In genomic region chr6:33375143-33375649, GRCh38 we compare ENCODE assay signal across 8 cellular contexts. TPM values are rescaled to one million over a fixed set of nuclear protein-coding genes. Genes with fewer than 3 reads are reported as not detected.
DNase-seq lines count a peak whose midpoint lies in the region; ATAC-seq and TF ChIP-seq lines count a peak whose summit lies in the region.

No MANE protein-coding gene starts in this region.

- H3K27me3 Mint-ChIP-seq in activated T-helper 2 cell treated with anti-CD3 and anti-CD28 coated beads, Interferon-gamma antibody, Interleukin-2, Interleukin-4, amounts not matched to agents 10 μg/mL and 5 μg/mL and 100 μg/mL, durations not matched to agents 14 hours and 24 hours and 36 hours (ENCODE audit: low read depth) = no peaks in the 10 kb centered on the region

- 40% methylated on average over 9 of the region's 9 CpGs for WGBS in SK-N-SH (ENCODE audit: low lambda C conversion rate)
- 25 to 49% methylated on average over 9 of the region's 9 CpGs for WGBS in sigmoid colon, 2 donors

- no peaks in the 10 kb centered on the region for H3K9me3 Mint-ChIP-seq in activated T-helper 2 cell treated with anti-CD3 and anti-CD28 coated beads, Interferon-gamma antibody, Interleukin-2, Interleukin-4, amounts not matched to agents 10 μg/mL and 5 μg/mL and 100 μg/mL, durations not matched to agents 14 hours and 24 hours and 36 hours

- no peaks in the 10 kb centered on the region for H3K9me2 ChIP-seq in SK-N-SH

- peak overlapping the region; percentile 67; the same call in 1 of the 2 replicates for H2AFZ ChIP-seq in SK-N-SH (ENCODE audit: low read depth)

- TF ChIP-seq RAD21 in SK-N-SH (IDR thresholded peaks at IDR 0.05; ENCODE audit: low read length) = no peak

- H3K36me3 Mint-ChIP-seq in activated T-helper 2 cell treated with anti-CD3 and anti-CD28 coated beads, Interferon-gamma antibody, Interleukin-2, Interleukin-4, amounts not matched to agents 10 μg/mL and 5 μg/mL and 100 μg/mL, durations not matched to agents 14 hours and 24 hours and 36 hours (ENCODE audit: low read depth) = no peaks in the 10 kb centered on the region

- no peak overlapping the region for H3K27ac Mint-ChIP-seq in activated T-helper 2 cell treated with anti-CD3 and anti-CD28 coated beads, Interferon-gamma antibody, Interleukin-2, Interleukin-4, amounts not matched to agents 10 μg/mL and 5 μg/mL and 100 μg/mL, durations not matched to agents 14 hours and 24 hours and 36 hours

- no peaks in the 10 kb centered on the region for H3F3A ChIP-seq in SK-N-SH (replicated peaks; ENCODE audit: insufficient read depth)

- ATAC-seq in foreskin keratinocyte = peak; percentile 39
- ATAC-seq in GM18502 (IDR thresholded peaks at IDR 0.05; ENCODE audit: poor library complexity, unreplicated experiment) = no peak

- POLR2A ChIA-PET in SK-N-SH (lab: Yijun Ruan, JAX) = interaction anchor here (0.6 to 0.9 kb wide), 2 partner anchors 52 to 404 kb away, joined by 3 read pairs; no protein-coding TSS in a partner anchor

- TF ChIP-seq CTCF in SK-N-SH (IDR thresholded peaks at IDR 0.05) = no peak
- no peak for TF ChIP-seq CTCF in foreskin keratinocyte (conservative IDR thresholded peaks at IDR 0.05)
- no peak for TF ChIP-seq CTCF in sigmoid colon (IDR thresholded peaks at IDR 0.05)

- H3K27ac ChIP-seq in SK-N-SH (ENCODE audit: low read depth in 2 of 2, low read length in 1 of 2) (peak overlapping the region in 1 of 2 experiments; percentile 35; a peak in 1 of 4 replicates), foreskin keratinocyte (peak overlapping the region; percentile 61), sigmoid colon (peak overlapping the region; percentile 60 to 72 (median 68))

- H3K79me2 ChIP-seq in SK-N-SH (ENCODE audit: insufficient read depth) = no peaks in the 10 kb centered on the region

- TF ChIP-seq POLR2A in sigmoid colon (IDR thresholded peaks at IDR 0.05) = no peak

- no peaks in the 10 kb centered on the region for H3K9me3 ChIP-seq in SK-N-SH
- H3K9me3 ChIP-seq in sigmoid colon = no peaks in the 10 kb centered on the region

- TF ChIP-seq EP300 in SK-N-SH (IDR thresholded peaks at IDR 0.05; ENCODE audit: borderline replicate concordance in 1 of 2, low read depth in 1 of 2, low read length in 1 of 2) (no peak), sigmoid colon (IDR thresholded peaks at IDR 0.05) (no peak)

- DNase-seq in GM04503 (ENCODE audit: low read depth) = peak; percentile 71
- DNase-seq in SK-N-SH = peak; percentile 63
- peak in 1 of 2 donors; percentile 71 for DNase-seq in foreskin keratinocyte
- peak; percentile 93 for DNase-seq in sigmoid colon
- no peak for DNase-seq in activated T-helper 2 cell treated with anti-CD3 and anti-CD28 coated beads, Interferon-gamma antibody, Interleukin-2, Interleukin-4, amounts not matched to agents 10 μg/mL and 5 μg/mL and 100 μg/mL, durations not matched to agents 14 hours and 24 hours and 36 hours (ENCODE audit: low spot score)
- no peak for DNase-seq in stimulated activated CD4-positive, alpha-beta T cell treated with anti-CD3 and anti-CD28 coated beads, Interleukin-12 subunit alpha, Interleukin-12 subunit beta, amount 100 ng/mL, for 4 hours
- DNase-seq in stimulated activated CD4-positive, alpha-beta T cell treated with anti-CD3 and anti-CD28 coated beads, Interleukin-15, amount 100 ng/mL, for 24 hours = no peak

- H3K27me3 ChIP-seq in SK-N-SH (ENCODE audit: insufficient read depth) = no peaks in the 10 kb centered on the region
- H3K27me3 ChIP-seq in foreskin keratinocyte = no peaks in the 10 kb centered on the region
- no peaks in the 10 kb centered on the region for H3K27me3 ChIP-seq in sigmoid colon

- H3K9ac ChIP-seq in SK-N-SH = no peak overlapping the region

- H3K36me3 ChIP-seq in SK-N-SH (replicated peaks in 1 of 2; ENCODE audit: control insufficient read depth in 1 of 2, insufficient read depth in 2 of 2, low read length in 1 of 2) (no peaks in the 10 kb centered on the region), sigmoid colon (no peaks in the 10 kb centered on the region)

- H3K4me1 Mint-ChIP-seq in activated T-helper 2 cell treated with anti-CD3 and anti-CD28 coated beads, Interferon-gamma antibody, Interleukin-2, Interleukin-4, amounts not matched to agents 10 μg/mL and 5 μg/mL and 100 μg/mL, durations not matched to agents 14 hours and 24 hours and 36 hours (ENCODE audit: low read depth) = peaks cover 7% of the 10 kb centered on the region

- H3K4me2 ChIP-seq in SK-N-SH = no peak overlapping the region

- H4K20me1 ChIP-seq in SK-N-SH (ENCODE audit: insufficient read depth) = no peaks in the 10 kb centered on the region

- CTCF ChIA-PET in SK-N-SH (lab: Yijun Ruan, JAX) = interaction anchor here (0.8 to 1.5 kb wide), 6 partner anchors 9 to 54 kb away, joined by 3 to 6 read pairs (median 4); partner anchors contain the start of gene KIFC1

- intact Hi-C loops in sigmoid colon (cut with DNase I) = no loop called here
- intact Hi-C loops in activated T-helper 2 cell treated with anti-CD3 and anti-CD28 coated beads, Interferon-gamma antibody, Interleukin-2, Interleukin-4, amounts not matched to agents 10 μg/mL and 5 μg/mL and 100 μg/mL, durations not matched to agents 14 hours and 24 hours and 36 hours (cut with micrococcal nuclease) = no loop called here

- no peak overlapping the region for H3K4me3 Mint-ChIP-seq in activated T-helper 2 cell treated with anti-CD3 and anti-CD28 coated beads, Interferon-gamma antibody, Interleukin-2, Interleukin-4, amounts not matched to agents 10 μg/mL and 5 μg/mL and 100 μg/mL, durations not matched to agents 14 hours and 24 hours and 36 hours (ENCODE audit: low read depth)

- H3K4me1 ChIP-seq in SK-N-SH (ENCODE audit: control insufficient read depth in 1 of 2, insufficient read depth in 2 of 2, low read depth in 1 of 2, low read length in 1 of 2) (peaks cover 8 to 10% of the 10 kb centered on the region in 2 experiments; a peak in 2 of 4 replicates), foreskin keratinocyte (peaks cover 19% of the 10 kb centered on the region), sigmoid colon (peaks cover 0 to 23% (median 20%) of the 10 kb centered on the region in 4 donors)

- H3K4me3 ChIP-seq in SK-N-SH (ENCODE audit: low read depth in 2 of 2, low read length in 1 of 2) (no peak overlapping the region), sigmoid colon (peak overlapping the region in 2 of 4 donors; percentile 4 to 7)

TF ChIP-seq in SK-N-SH, 30 proteins besides CTCF, POLR2A, EP300 and RAD21 (continues in another document):
- TF ChIP-seq NRF1 (IDR thresholded peaks at IDR 0.05; ENCODE audit: low read depth, low read length) (no peak), GABPA (IDR thresholded peaks at IDR 0.05; ENCODE audit: low read depth) (no peak), GATA2 (CRISPR knock-in tag; IDR thresholded peaks at IDR 0.05) (peak; percentile 43; the same call in 1 of the 2 replicates)

RNA-seq across cellular contexts. Expression of gene KIFC1, which starts 16.4 kb away (rescaled TPM):
- polyA plus RNA-seq in SK-N-SH (2012; rRNA removed) = 29.6 and 35.9 TPM in 2 replicates
- 13.6 and 23.2 TPM in 2 replicates for polyA plus RNA-seq in SK-N-SH (2012; cell fraction: cytosol; rRNA removed)
- 40.0 and 48.8 TPM in 2 replicates for polyA plus RNA-seq in SK-N-SH (2012; cell fraction: nucleus; rRNA removed)
- total RNA-seq in foreskin keratinocyte = 58.0 and 72.9 TPM in 2 replicates
- 42.5 and 52.9 TPM in 2 replicates for polyA plus RNA-seq in foreskin keratinocyte
- total RNA-seq in sigmoid colon = 1 to 10 TPM in 2 of 4 donors, under 1 TPM in 2; 0.49 to 5.5 (median 1.3) TPM
- polyA plus RNA-seq in sigmoid colon = 10 to 100 TPM in 1 of 3 donors, 1 to 10 TPM in 2; 1.2 to 23.0 (median 4.6) TPM
- 78.3 and 80.9 TPM in 2 replicates for total RNA-seq in activated T-helper 2 cell treated with anti-CD3 and anti-CD28 coated beads, Interferon-gamma antibody, Interleukin-2, Interleukin-4, amounts not matched to agents 10 μg/mL and 5 μg/mL and 100 μg/mL, durations not matched to agents 14 hours and 24 hours and 36 hours

RNA-seq across cellular contexts. Expression of gene PHF1, which starts 35.6 kb away (rescaled TPM):
- polyA plus RNA-seq in SK-N-SH (2012; rRNA removed) (48.7 and 59.0 TPM in 2 replicates), foreskin keratinocyte (29.9 and 32.0 TPM in 2 replicates), sigmoid colon (10 to 100 TPM; 22.4 to 43.2 (median 43.2) TPM)
- polyA plus RNA-seq in SK-N-SH (2012; cell fraction: cytosol; rRNA removed) = 17.7 and 25.5 TPM in 2 replicates
- 250 and 323 TPM in 2 replicates for polyA plus RNA-seq in SK-N-SH (2012; cell fraction: nucleus; rRNA removed)
- total RNA-seq in foreskin keratinocyte (19.4 and 21.3 TPM in 2 replicates), sigmoid colon (10 to 100 TPM; 57.1 to 82.3 (median 66.0) TPM)
- 33.0 and 39.1 TPM in 2 replicates for total RNA-seq in activated T-helper 2 cell treated with anti-CD3 and anti-CD28 coated beads, Interferon-gamma antibody, Interleukin-2, Interleukin-4, amounts not matched to agents 10 μg/mL and 5 μg/mL and 100 μg/mL, durations not matched to agents 14 hours and 24 hours and 36 hours

RNA-seq across cellular contexts. Expression of gene CUTA, which starts 42.7 kb away (rescaled TPM):
- 349 and 444 TPM in 2 replicates for polyA plus RNA-seq in SK-N-SH (2012; rRNA removed)
- polyA plus RNA-seq in SK-N-SH (2012; cell fraction: cytosol; rRNA removed) = 337 and 359 TPM in 2 replicates
- polyA plus RNA-seq in SK-N-SH (2012; cell fraction: nucleus; rRNA removed) = 318 and 652 TPM in 2 replicates
- 248 and 266 TPM in 2 replicates for total RNA-seq in foreskin keratinocyte
- polyA plus RNA-seq in foreskin keratinocyte = 382 and 433 TPM in 2 replicates
- 100 to 1,000 TPM; 102 to 148 (median 120) TPM for total RNA-seq in sigmoid colon
- polyA plus RNA-seq in sigmoid colon = 100 to 1,000 TPM; 110 to 193 (median 153) TPM
- total RNA-seq in activated T-helper 2 cell treated with anti-CD3 and anti-CD28 coated beads, Interferon-gamma antibody, Interleukin-2, Interleukin-4, amounts not matched to agents 10 μg/mL and 5 μg/mL and 100 μg/mL, durations not matched to agents 14 hours and 24 hours and 36 hours = 143 and 146 TPM in 2 replicates

RNA-seq across cellular contexts. Expression of gene SYNGAP1, which starts 44.7 kb away (rescaled TPM):
- polyA plus RNA-seq in SK-N-SH (2012; rRNA removed) (5.9 and 8.8 TPM in 2 replicates), foreskin keratinocyte (2.0 and 2.3 TPM in 2 replicates), sigmoid colon (10 to 100 TPM in 1 of 3 donors, 1 to 10 TPM in 1, under 1 TPM in 1; 0.92 to 17.8 (median 2.4) TPM)
- polyA plus RNA-seq in SK-N-SH (2012; cell fraction: cytosol; rRNA removed) = 3.2 and 3.9 TPM in 2 replicates
- polyA plus RNA-seq in SK-N-SH (2012; cell fraction: nucleus; rRNA removed) = 38.1 and 40.3 TPM in 2 replicates
- total RNA-seq in foreskin keratinocyte (3.3 and 7.6 TPM in 2 replicates), sigmoid colon (10 to 100 TPM in 1 of 4 donors, 1 to 10 TPM in 3; 6.4 to 24.6 (median 9.9) TPM)
- total RNA-seq in activated T-helper 2 cell treated with anti-CD3 and anti-CD28 coated beads, Interferon-gamma antibody, Interleukin-2, Interleukin-4, amounts not matched to agents 10 μg/mL and 5 μg/mL and 100 μg/mL, durations not matched to agents 14 hours and 24 hours and 36 hours = 60.1 and 71.3 TPM in 2 replicates

RNA-seq across cellular contexts. Expression of gene DAXX, which starts 52.4 kb away (rescaled TPM):
- polyA plus RNA-seq in SK-N-SH (2012; rRNA removed) (46.9 and 51.4 TPM in 2 replicates), foreskin keratinocyte (47.8 and 51.2 TPM in 2 replicates), sigmoid colon (10 to 100 TPM; 24.7 to 49.2 (median 33.0) TPM)
- polyA plus RNA-seq in SK-N-SH (2012; cell fraction: cytosol; rRNA removed) = 61.8 and 70.2 TPM in 2 replicates
- polyA plus RNA-seq in SK-N-SH (2012; cell fraction: nucleus; rRNA removed) = 85.9 and 95.0 TPM in 2 replicates
- total RNA-seq in foreskin keratinocyte (57.6 and 59.2 TPM in 2 replicates), sigmoid colon (10 to 100 TPM; 37.1 to 52.3 (median 48.3) TPM)
- 61.5 and 64.7 TPM in 2 replicates for total RNA-seq in activated T-helper 2 cell treated with anti-CD3 and anti-CD28 coated beads, Interferon-gamma antibody, Interleukin-2, Interleukin-4, amounts not matched to agents 10 μg/mL and 5 μg/mL and 100 μg/mL, durations not matched to agents 14 hours and 24 hours and 36 hours

Comparison
In these comparisons a context has a peak if more than half of its experiments do, and no peak if none do; other contexts are left out.
1. DNase-seq: peak in GM04503 (single experiment), SK-N-SH (single experiment) and sigmoid colon (single experiment); none in activated T-helper 2 cell treated with anti-CD3 and anti-CD28 coated beads, Interferon-gamma antibody, Interleukin-2, Interleukin-4, amounts not matched to agents 10 μg/mL and 5 μg/mL and 100 μg/mL, durations not matched to agents 14 hours and 24 hours and 36 hours (single experiment), stimulated activated CD4-positive, alpha-beta T cell treated with anti-CD3 and anti-CD28 coated beads, Interleukin-12 subunit alpha, Interleukin-12 subunit beta, amount 100 ng/mL, for 4 hours (single experiment) and stimulated activated CD4-positive, alpha-beta T cell treated with anti-CD3 and anti-CD28 coated beads, Interleukin-15, amount 100 ng/mL, for 24 hours (single experiment).